Comparison of ENCODE assay signal across 8 cellular contexts in genomic region chr6:96885187-96885631, GRCh38. TPM values are rescaled to one million over a fixed set of nuclear protein-coding genes. Genes with fewer than 3 reads are reported as not detected.
DNase-seq lines count a peak whose midpoint lies in the region; ATAC-seq and TF ChIP-seq lines count a peak whose summit lies in the region.
"Not testable (repeated sequence)": the region's sequence is repeated elsewhere in the genome, so short reads cannot be mapped to it uniquely, and the experiment has no call there.

No MANE protein-coding gene starts in this region.

- H3K27ac ChIP-seq in MM.1S (ENCODE audit: low read length), result peak overlapping the region; percentile 72
- H3K27ac ChIP-seq in mesendoderm (ENCODE audit: low read depth, low read length), result not testable (repeated sequence)

- not testable (repeated sequence) for H3K27me3 Mint-ChIP-seq in activated CD8-positive, alpha-beta T cell treated with anti-CD3 and anti-CD28 coated beads, Interleukin-2, amount 10 ng/mL, durations not matched to agents 7 days and 5 days (ENCODE audit: low read depth)

- not testable (repeated sequence) for H3K9me3 Mint-ChIP-seq in activated CD8-positive, alpha-beta T cell treated with anti-CD3 and anti-CD28 coated beads, Interleukin-2, amount 10 ng/mL, durations not matched to agents 7 days and 5 days (ENCODE audit: insufficient read depth)

- H3K9me3 ChIP-seq in MM.1S (replicated peaks; ENCODE audit: insufficient read depth, low read length), result not testable (repeated sequence)

- not testable (repeated sequence) for H2BK5ac ChIP-seq in mesendoderm (ENCODE audit: low read length)

- peak overlapping the region; percentile 29 for H3K4me3 ChIP-seq in MM.1S (ENCODE audit: low read length)
- not testable (repeated sequence) for H3K4me3 ChIP-seq in mesendoderm (ENCODE audit: low read length)

- not testable (repeated sequence) for H3K4me1 Mint-ChIP-seq in activated CD8-positive, alpha-beta T cell treated with anti-CD3 and anti-CD28 coated beads, Interleukin-2, amount 10 ng/mL, durations not matched to agents 7 days and 5 days (ENCODE audit: low read depth)

- not testable (repeated sequence) for H2BK120ac ChIP-seq in mesendoderm (ENCODE audit: low read depth, low read length)

- H4K8ac ChIP-seq in mesendoderm (ENCODE audit: low read depth, low read length), result not testable (repeated sequence)

- ATAC-seq in GM18909 (IDR thresholded peaks at IDR 0.05; ENCODE audit: poor library complexity, unreplicated experiment) (peak; percentile 97), GM21786 (IDR thresholded peaks at IDR 0.05; ENCODE audit: unreplicated experiment) (peak; percentile 89), HG03097 (IDR thresholded peaks at IDR 0.05; ENCODE audit: low FRiP score, unreplicated experiment) (peak; percentile 90)
- peak; percentile 95 for ATAC-seq in activated CD8-positive, alpha-beta T cell treated with anti-CD3 and anti-CD28 coated beads, Interleukin-2, amount 10 ng/mL, durations not matched to agents 7 days and 5 days

- not testable (repeated sequence) for H3K36me3 Mint-ChIP-seq in activated CD8-positive, alpha-beta T cell treated with anti-CD3 and anti-CD28 coated beads, Interleukin-2, amount 10 ng/mL, durations not matched to agents 7 days and 5 days (ENCODE audit: low read depth)

- not testable (repeated sequence) for H3K56ac ChIP-seq in mesendoderm (ENCODE audit: low read length)

- H3K4me1 ChIP-seq in MM.1S (ENCODE audit: low read length), result peaks cover 15% of the 10 kb centered on the region
- not testable (repeated sequence) for H3K4me1 ChIP-seq in mesendoderm (ENCODE audit: control insufficient read depth, low read depth, low read length)

- H3K18ac ChIP-seq in mesendoderm (ENCODE audit: low read length), result not testable (repeated sequence)

- DNase-seq in DMS153 (lab: John Stamatoyannopoulos, UW), result peak; percentile 91
- peak; percentile 95 for DNase-seq in MM.1S
- peak; percentile 98 for DNase-seq in NCI-H69 (lab: John Stamatoyannopoulos, UW)
- DNase-seq in activated CD8-positive, alpha-beta T cell treated with anti-CD3 and anti-CD28 coated beads, Interleukin-2, amount 10 ng/mL, durations not matched to agents 7 days and 5 days, result peak; percentile 29
- peak; percentile 4 for DNase-seq in mesendoderm

- H3K4me2 ChIP-seq in MM.1S (ENCODE audit: low read depth, low read length), result peak overlapping the region; percentile 65
- H3K4me2 ChIP-seq in mesendoderm (ENCODE audit: low read length), result not testable (repeated sequence)

- H2AFZ ChIP-seq in MM.1S (ENCODE audit: low read length), result peak overlapping the region; percentile 63

- not testable (repeated sequence) for H4K20me1 ChIP-seq in MM.1S (ENCODE audit: insufficient read depth, low read length)

- no CpG with 5 or more reads among the region's 5 CpGs for WGBS in mesendoderm (ENCODE audit: extremely low coverage, insufficient coverage, low lambda C conversion rate)

- H3K23ac ChIP-seq in mesendoderm (ENCODE audit: low read length), result not testable (repeated sequence)

- not testable (repeated sequence) for H3K79me1 ChIP-seq in mesendoderm (ENCODE audit: low read length)

- not testable (repeated sequence) for H3K4ac ChIP-seq in mesendoderm (ENCODE audit: low read depth, low read length)

- POLR2A ChIA-PET in activated CD8-positive, alpha-beta T cell treated with anti-CD3 and anti-CD28 coated beads, Interleukin-2, amount 10 ng/mL, durations not matched to agents 7 days and 5 days (lab: Charles Lee), result interaction anchor here (1.0 kb wide), 1 partner anchor 11 kb away, joined by 3 read pairs; no protein-coding TSS in a partner anchor

- not testable (repeated sequence) for H3K36me3 ChIP-seq in MM.1S (replicated peaks; ENCODE audit: insufficient read depth, low read length); mesendoderm (ENCODE audit: control insufficient read depth, insufficient read depth, low read length)

- not testable (repeated sequence) for H3K4me3 Mint-ChIP-seq in activated CD8-positive, alpha-beta T cell treated with anti-CD3 and anti-CD28 coated beads, Interleukin-2, amount 10 ng/mL, durations not matched to agents 7 days and 5 days

- not testable (repeated sequence) for TF ChIP-seq CTCF in MM.1S (IDR thresholded peaks at IDR 0.05; ENCODE audit: low read length)

- not testable (repeated sequence) for H2AK5ac ChIP-seq in mesendoderm (ENCODE audit: low read length)

- not testable (repeated sequence) for H4K5ac ChIP-seq in mesendoderm (ENCODE audit: low read length)

- not testable (repeated sequence) for H3K27me3 ChIP-seq in MM.1S (replicated peaks; ENCODE audit: insufficient read depth, low read length); mesendoderm (ENCODE audit: insufficient read depth, low read length, poor library complexity)

- H3K27ac Mint-ChIP-seq in activated CD8-positive, alpha-beta T cell treated with anti-CD3 and anti-CD28 coated beads, Interleukin-2, amount 10 ng/mL, durations not matched to agents 7 days and 5 days, result not testable (repeated sequence)

- peak overlapping the region; percentile 48; the same call in 1 of the 2 replicates for H3K9ac ChIP-seq in MM.1S (ENCODE audit: low read length)
- not testable (repeated sequence) for H3K9ac ChIP-seq in mesendoderm (ENCODE audit: low read length)

- H3K9me2 ChIP-seq in MM.1S (replicated peaks; ENCODE audit: insufficient read depth, low read length), result not testable (repeated sequence)

- CTCF ChIA-PET in activated CD8-positive, alpha-beta T cell treated with anti-CD3 and anti-CD28 coated beads, Interleukin-2, amount 10 ng/mL, durations not matched to agents 7 days and 5 days (lab: Charles Lee), result interaction anchor here (0.8 to 1.4 kb wide), 5 partner anchors 12 to 174 kb away, joined by 3 to 8 read pairs (median 4); partner anchors contain the start of genes GPR63 and NDUFAF4

- peaks cover 11% of the 10 kb centered on the region; the same call in 1 of the 2 replicates for H3F3A ChIP-seq in MM.1S (ENCODE audit: insufficient read depth, low read length)

- H3K79me2 ChIP-seq in MM.1S (ENCODE audit: low read length); mesendoderm (ENCODE audit: control insufficient read depth, insufficient read depth, low read length): not testable (repeated sequence)

- not testable (repeated sequence) for H2BK15ac ChIP-seq in mesendoderm (replicated peaks; ENCODE audit: low read depth)

RNA-seq across cellular contexts. Expression of gene NDUFAF4, which starts 12.5 kb away (rescaled TPM):
- total RNA-seq in activated CD8-positive, alpha-beta T cell treated with anti-CD3 and anti-CD28 coated beads, Interleukin-2, amount 10 ng/mL, durations not matched to agents 7 days and 5 days, result 10 to 100 TPM; 42.3 to 42.5 TPM
- 114 TPM for polyA plus RNA-seq in mesendoderm (2013, experiment 1 of 2)
- 107 TPM for polyA plus RNA-seq in mesendoderm (2013, experiment 2 of 2)

RNA-seq across cellular contexts. Expression of gene KLHL32, which starts 39.3 kb away (rescaled TPM):
- total RNA-seq in activated CD8-positive, alpha-beta T cell treated with anti-CD3 and anti-CD28 coated beads, Interleukin-2, amount 10 ng/mL, durations not matched to agents 7 days and 5 days, result under 1 TPM; 0.57 to 0.95 TPM
- 0.08 TPM for polyA plus RNA-seq in mesendoderm (2013, experiment 1 of 2)
- 0.07 TPM for polyA plus RNA-seq in mesendoderm (2013, experiment 2 of 2)

RNA-seq across cellular contexts. Expression of gene GPR63, which starts 47.9 kb away (rescaled TPM):
- 1 to 10 TPM; 1.2 to 1.6 TPM for total RNA-seq in activated CD8-positive, alpha-beta T cell treated with anti-CD3 and anti-CD28 coated beads, Interleukin-2, amount 10 ng/mL, durations not matched to agents 7 days and 5 days
- 5.6 TPM for polyA plus RNA-seq in mesendoderm (2013, experiment 1 of 2)
- 5.9 TPM for polyA plus RNA-seq in mesendoderm (2013, experiment 2 of 2)

Comparison
In these comparisons a context has a peak if more than half of its experiments do, and no peak if none do; other contexts are left out.
1. DNase-seq: peak in every context shown above with its lines; median percentile 98 in NCI-H69; 95 in MM.1S; 91 in DMS153; 29 in activated CD8-positive, alpha-beta T cell treated with anti-CD3 and anti-CD28 coated beads, Interleukin-2, amount 10 ng/mL, durations not matched to agents 7 days and 5 days; 4 in mesendoderm.